In the genomic region with DNA sequence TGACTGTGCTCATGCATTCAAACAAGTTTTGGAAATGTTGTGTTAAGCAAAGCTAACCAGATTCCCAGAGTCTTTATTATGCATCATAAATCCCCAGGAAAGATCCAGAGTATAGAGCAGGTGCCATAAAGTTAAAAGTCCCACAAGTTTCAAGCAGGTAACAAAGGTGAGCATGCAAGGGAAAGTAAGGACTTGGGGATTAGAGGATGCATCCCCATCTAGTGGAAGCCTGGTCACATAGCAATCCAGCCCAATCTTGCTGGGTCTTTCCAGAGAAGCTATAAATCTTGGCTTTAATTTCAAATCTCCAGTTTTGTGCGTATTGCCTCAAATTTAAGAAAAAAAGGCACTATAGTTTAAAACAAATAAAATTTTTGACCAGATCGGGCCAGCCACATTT, we compare ENCODE assay signal across 11 cellular contexts.
DNase-seq lines count a peak whose midpoint lies in the region; ATAC-seq, FAIRE-seq and TF ChIP-seq lines count a peak whose summit lies in the region.
"Had no signal": no experiment of that assay in that cellular context is flagged by ENCODE, and none has a peak within 500 bp of the region (broad histone marks: within the 10 kb centered on the region; RNA-seq: fewer than 3 reads in every experiment).

No MANE protein-coding gene starts in this region.

- H3K27ac ChIP-seq in osteoblast (ENCODE audit: low read depth, low read length) = no peak overlapping the region
- no peak overlapping the region for H3K27ac ChIP-seq in CD4-positive, alpha-beta T cell (ENCODE audit: low read depth, low read length)

- H3K27ac Mint-ChIP-seq in CD4-positive, alpha-beta T cell = no peak overlapping the region
- H3K27ac Mint-ChIP-seq: activated naive CD8-positive, alpha-beta T cell had no signal

- H3K36me3 Mint-ChIP-seq in CD4-positive, alpha-beta T cell (ENCODE audit: low read depth) = peaks cover 67% of the 10 kb centered on the region

- no peaks in the 10 kb centered on the region for H3K79me2 ChIP-seq in osteoblast (ENCODE audit: insufficient read depth, low read length)

- no peak overlapping the region for H3K4me2 ChIP-seq in osteoblast (ENCODE audit: insufficient read depth, low read length)

- POLR2A ChIA-PET in CD4-positive, alpha-beta T cell (lab: Charles Lee) = no interaction called here

- no peak for ATAC-seq in CD4-positive, alpha-beta T cell (ENCODE audit: poor library complexity)

- no peak overlapping the region for H3K4me3 Mint-ChIP-seq in CD4-positive, alpha-beta T cell
- H3K4me3 Mint-ChIP-seq: activated naive CD8-positive, alpha-beta T cell had no signal

- H3K27me3 ChIP-seq in bronchial epithelial cell (ENCODE audit: control insufficient read depth, insufficient read depth, low read length) (no peaks in the 10 kb centered on the region), osteoblast (ENCODE audit: insufficient read depth, low read length) (no peaks in the 10 kb centered on the region)
- no peaks in the 10 kb centered on the region for H3K27me3 ChIP-seq in CD4-positive, alpha-beta T cell (ENCODE audit: control insufficient read depth, insufficient read depth, low read length)

- H3K36me3 ChIP-seq in bronchial epithelial cell (ENCODE audit: control insufficient read depth, insufficient read depth, low read length) (no peaks in the 10 kb centered on the region), osteoblast (ENCODE audit: insufficient read depth, low read length) (no peaks in the 10 kb centered on the region)

- H3K4me3 ChIP-seq in NB4 (ENCODE audit: low read depth, low read length) = no peak overlapping the region
- H3K4me3 ChIP-seq in bronchial epithelial cell (ENCODE audit: low read depth, low read length) = no peak overlapping the region
- no peak overlapping the region for H3K4me3 ChIP-seq in osteoblast (ENCODE audit: insufficient read depth, low read length)

- FAIRE-seq in bronchial epithelial cell (lab: Jason Lieb, UNC) = no peak

- peak; percentile 45; the same call in 2 of the 3 replicates for TF ChIP-seq CTCF in GM12872 (IDR thresholded peaks at IDR 0.05; ENCODE audit: insufficient read depth, low read depth, low read length)
- TF ChIP-seq CTCF in NB4 (IDR thresholded peaks at IDR 0.05; ENCODE audit: low read depth, low read length) = peak; percentile 49
- peak; percentile 71 for TF ChIP-seq CTCF in bronchial epithelial cell (IDR thresholded peaks at IDR 0.05; ENCODE audit: insufficient read depth, low read length, severe bottlenecking)
- peak; percentile 28 for TF ChIP-seq CTCF in osteoblast (IDR thresholded peaks at IDR 0.05; ENCODE audit: extremely low read depth, low read depth, low read length)
- no peak for TF ChIP-seq CTCF in CD4-positive, alpha-beta T cell (IDR thresholded peaks at IDR 0.05)

- H3K4me1 Mint-ChIP-seq in CD4-positive, alpha-beta T cell (ENCODE audit: low read depth) = no peaks in the 10 kb centered on the region

- H3K9me3 Mint-ChIP-seq in CD4-positive, alpha-beta T cell = peaks cover 29% of the 10 kb centered on the region

- CTCF ChIA-PET in CD4-positive, alpha-beta T cell (lab: Charles Lee) = no interaction called here

- H2AFZ ChIP-seq in osteoblast (ENCODE audit: low read length) = no peak overlapping the region

- H3K9me3 ChIP-seq in osteoblast (ENCODE audit: low read depth, low read length) = no peaks in the 10 kb centered on the region
- peaks cover 78% of the 10 kb centered on the region for H3K9me3 ChIP-seq in CD4-positive, alpha-beta T cell (ENCODE audit: control insufficient read depth, low read length)

- intact Hi-C loops in posterior cingulate gyrus (cut with DNase I) = no loop called here
- intact Hi-C loops in CD4-positive, alpha-beta T cell (cut with DNase I, micrococcal nuclease) = no loop called here

- H4K20me1 ChIP-seq in osteoblast (ENCODE audit: insufficient read depth, low read length) = no peaks in the 10 kb centered on the region

- H3K4me1 ChIP-seq in osteoblast (ENCODE audit: insufficient read depth, low read length) = no peaks in the 10 kb centered on the region

- no peak for TF ChIP-seq POLR2A in NB4 (IDR thresholded peaks at IDR 0.05; ENCODE audit: extremely low read depth, insufficient read length)

- no peaks in the 10 kb centered on the region for H3K27me3 Mint-ChIP-seq in CD4-positive, alpha-beta T cell
- H3K27me3 Mint-ChIP-seq: activated naive CD8-positive, alpha-beta T cell had no signal

- DNase-seq in NB4 (ENCODE audit: low read depth) (peak; percentile 23), bronchial epithelial cell (ENCODE audit: low read depth) (peak; percentile 43), osteoblast (ENCODE audit: insufficient read length, low spot score, missing footprints) (no peak), posterior cingulate gyrus (no peak), retina (no peak)
- DNase-seq in CD4-positive, alpha-beta T cell = no peak
- DNase-seq: NCI-H1105 treated with DMSO at 0.1 percent for 48 hours, occipital lobe, T-helper 9 cell had no signal

Comparison
In these comparisons a context has a peak if more than half of its experiments do, and no peak if none do; other contexts are left out.
1. DNase-seq: peak in NB4 (single experiment) and bronchial epithelial cell (single experiment); none in osteoblast (single experiment), posterior cingulate gyrus (0 of 10), CD4-positive, alpha-beta T cell (0 of 10) and retina (single experiment).